In the genomic region with DNA sequence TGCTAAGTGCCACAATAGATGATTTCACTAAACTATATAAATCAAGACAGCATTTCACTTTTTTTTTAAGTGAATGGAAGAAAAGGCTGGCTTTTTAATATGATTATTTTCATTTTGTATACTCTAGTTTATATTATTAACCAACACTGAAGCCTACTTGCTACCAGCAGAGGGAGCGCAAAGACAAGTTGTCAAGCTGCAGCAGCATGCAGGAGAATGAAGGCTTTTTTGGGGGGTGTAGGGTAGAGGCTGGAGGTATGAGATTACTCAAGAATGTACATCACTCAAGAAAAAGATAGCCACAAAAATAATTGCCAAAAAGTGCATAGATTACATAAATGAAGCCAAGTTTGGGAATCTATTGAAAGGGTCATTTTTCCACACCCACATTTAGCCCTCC, we compare ENCODE assay signal across 10 cellular contexts.
DNase-seq lines count a peak whose midpoint lies in the region; ATAC-seq, FAIRE-seq and TF ChIP-seq lines count a peak whose summit lies in the region.
"Had no signal": no experiment of that assay in that cellular context is flagged by ENCODE, and none has a peak within 500 bp of the region (broad histone marks: within the 10 kb centered on the region; RNA-seq: fewer than 3 reads in every experiment).

No MANE protein-coding gene starts in this region.

- H3K36me3 ChIP-seq in H1 (ENCODE audit: control insufficient read depth in 2 of 4, insufficient read depth in 4 of 4, low read length in 3 of 4): no peaks in the 10 kb centered on the region
- H3K36me3 ChIP-seq: BLaER1 treated with 17β-estradiol and CSF1 and Interleukin-3, amounts not matched to agents 10 nM and 100 nM had no signal

- peak; percentile 17 to 68 (median 43) for TF ChIP-seq CTCF in H1 (IDR thresholded peaks at IDR 0.05; ENCODE audit: control extremely low read depth in 1 of 3, insufficient read depth in 1 of 3, low read depth in 1 of 3, low read length in 3 of 3)

- no peak overlapping the region for H2BK120ac ChIP-seq in H1 (replicated peaks; ENCODE audit: low read depth, low read length)

- H3K9ac ChIP-seq in H1 (replicated peaks in 1 of 4; ENCODE audit: extremely low read depth in 1 of 4, low read depth in 3 of 4, low read length in 3 of 4): no peak overlapping the region
- H3K9ac ChIP-seq: BLaER1 treated with 17β-estradiol and CSF1 and Interleukin-3, amounts not matched to agents 10 nM and 100 nM had no signal

- no peak overlapping the region for H2BK15ac ChIP-seq in H1 (ENCODE audit: low read length)

- H3K4me3 ChIP-seq in H1 (ENCODE audit: extremely low read depth in 1 of 4, insufficient read depth in 2 of 4, low read depth in 3 of 4, low read length in 4 of 4): no peak overlapping the region
- H3K4me3 ChIP-seq: BLaER1 treated with 17β-estradiol and CSF1 and Interleukin-3, amounts not matched to agents 10 nM and 100 nM had no signal

- H3K56ac ChIP-seq in H1 (replicated peaks; ENCODE audit: insufficient read length, low read depth, low read length): no peak overlapping the region

- H3K79me1 ChIP-seq in H1 (ENCODE audit: low read depth, low read length): no peaks in the 10 kb centered on the region

- H3K4me1 ChIP-seq in H1 (replicated peaks in 1 of 4; ENCODE audit: control insufficient read depth in 3 of 4, insufficient read depth in 4 of 4, low read length in 3 of 4): no peaks in the 10 kb centered on the region
- H3K4me1 ChIP-seq: BLaER1 treated with 17β-estradiol and CSF1 and Interleukin-3, amounts not matched to agents 10 nM and 100 nM had no signal

- TF ChIP-seq EP300 in H1 (IDR thresholded peaks at IDR 0.05; ENCODE audit: borderline replicate concordance in 1 of 2, low read depth in 2 of 2, low read length in 2 of 2): no peak

- CTCF ChIA-PET in H1 (lab: Charles Lee; ENCODE audit: partially characterized antibody): interaction anchor here (0.9 to 2.4 kb wide), 10 partner anchors 12 to 556 kb away, joined by 3 to 9 read pairs (median 5); no protein-coding TSS in a partner anchor

- H3K18ac ChIP-seq in H1 (ENCODE audit: extremely low read depth, low read length): no peak overlapping the region

- H3K27me3 ChIP-seq in H1 (replicated peaks in 1 of 4; ENCODE audit: control insufficient read depth in 3 of 4, extremely low read depth in 1 of 4, insufficient read depth in 3 of 4, low read length in 3 of 4): no peaks in the 10 kb centered on the region

- no peak overlapping the region for H2BK5ac ChIP-seq in H1 (ENCODE audit: low read depth, low read length)

- no peak for ATAC-seq in GM18909 (IDR thresholded peaks at IDR 0.05; ENCODE audit: poor library complexity, unreplicated experiment)
- ATAC-seq in HG02642 (IDR thresholded peaks at IDR 0.05; ENCODE audit: poor library complexity, unreplicated experiment): no peak

- no peaks in the 10 kb centered on the region for H3K79me2 ChIP-seq in H1 (ENCODE audit: control insufficient read depth in 1 of 2, insufficient read depth in 2 of 2, low read length in 2 of 2)

- no peak overlapping the region for H3K23ac ChIP-seq in H1 (ENCODE audit: insufficient read length)

- no peak overlapping the region for H2AFZ ChIP-seq in H1 (ENCODE audit: low read length)

- no peaks in the 10 kb centered on the region for H3K23me2 ChIP-seq in H1 (ENCODE audit: low read depth, low read length)

- no peaks in the 10 kb centered on the region for H3K9me3 ChIP-seq in H1 (ENCODE audit: insufficient read depth in 2 of 2, low read depth in 1 of 2, low read length in 1 of 2)
- H3K9me3 ChIP-seq: BLaER1 treated with 17β-estradiol and CSF1 and Interleukin-3, amounts not matched to agents 10 nM and 100 nM had no signal

- FAIRE-seq in H1 (lab: Jason Lieb, UNC): no peak

- no peak overlapping the region for H2BK12ac ChIP-seq in H1 (ENCODE audit: low read depth, low read length)

- H2AK5ac ChIP-seq in H1 (ENCODE audit: low read depth, low read length): no peak overlapping the region

- H3K27ac ChIP-seq in H1 (ENCODE audit: low read depth, low read length): no peak overlapping the region
- H3K27ac ChIP-seq: BLaER1 treated with 17β-estradiol and CSF1 and Interleukin-3, amounts not matched to agents 10 nM and 100 nM; HL-60 had no signal

- peak; percentile 29 for DNase-seq in NCI-H748 (lab: John Stamatoyannopoulos, UW; ENCODE audit: unreplicated experiment)
- no peak for DNase-seq in NCI-H748 treated with DMSO at 0.1 percent for 48 hours (lab: John Stamatoyannopoulos, UW)
- peak; percentile 46 for DNase-seq in MV-4-11 (lab: John Stamatoyannopoulos, UW)
- peak in 1 of 2 experiments; percentile 45 for DNase-seq in H1 (ENCODE audit: low read depth in 1 of 2, low spot score in 2 of 2)
- peak; percentile 1 for DNase-seq in renal cortical epithelial cell (ENCODE audit: low read depth)
- no peak for DNase-seq in NCI-H1048 (lab: John Stamatoyannopoulos, UW)

- no peak for TF ChIP-seq POLR2A in H1 (IDR thresholded peaks at IDR 0.05; ENCODE audit: control extremely low read depth in 1 of 2, low read depth in 2 of 2, low read length in 2 of 2)

- H4K5ac ChIP-seq in H1 (ENCODE audit: insufficient read length, low read depth, low read length): no peak overlapping the region

- no peak overlapping the region for H3K4ac ChIP-seq in H1 (replicated peaks; ENCODE audit: insufficient read length, low read depth, low read length)

- H3K14ac ChIP-seq in H1 (ENCODE audit: insufficient read length): no peak overlapping the region

- no peak overlapping the region for H4K91ac ChIP-seq in H1 (replicated peaks; ENCODE audit: insufficient read length, low read length)

- H4K20me1 ChIP-seq in H1 (replicated peaks in 1 of 2; ENCODE audit: control insufficient read depth in 1 of 2, insufficient read depth in 2 of 2, low read length in 2 of 2): no peaks in the 10 kb centered on the region
- H4K20me1 ChIP-seq: BLaER1 treated with 17β-estradiol and CSF1 and Interleukin-3, amounts not matched to agents 10 nM and 100 nM had no signal

- peak; percentile 90 to 91 for TF ChIP-seq RAD21 in H1 (IDR thresholded peaks at IDR 0.05 in 1 of 2, conservative IDR thresholded peaks at IDR 0.05 in 1 of 2; ENCODE audit: low read depth in 2 of 2, low read length in 2 of 2)

- POLR2A ChIA-PET in H1 (lab: Charles Lee; ENCODE audit: partially characterized antibody): interaction anchor here (1.2 to 1.5 kb wide), 2 partner anchors 519 to 520 kb away, joined by 3 read pairs; no protein-coding TSS in a partner anchor

- H4K8ac ChIP-seq in H1 (ENCODE audit: extremely low read depth, insufficient read depth, low read length): no peak overlapping the region

- WGBS in H1 (ENCODE audit: extremely low coverage in 1 of 2, insufficient coverage in 1 of 2, insufficient read length in 1 of 2, insufficient replicate concordance in 2 of 2, low coverage in 1 of 2, low lambda C conversion rate in 2 of 2, missing lambda C conversion rate in 1 of 2), 2 experiments: 0% methylated on average over 1 of the region's 1 CpG; no CpG with 5 or more reads in 1 of the 2 experiments

- no peak overlapping the region for H3K4me2 ChIP-seq in H1 (ENCODE audit: insufficient read depth in 1 of 2, low read depth in 2 of 2, low read length in 2 of 2)
- H3K4me2 ChIP-seq: BLaER1 treated with 17β-estradiol and CSF1 and Interleukin-3, amounts not matched to agents 10 nM and 100 nM had no signal

- no peak overlapping the region for H2BK20ac ChIP-seq in H1 (ENCODE audit: low read length)

TF ChIP-seq in H1, 55 proteins besides CTCF, POLR2A, EP300 and RAD21:
- TF ChIP-seq CEBPB (IDR thresholded peaks at IDR 0.05; ENCODE audit: low read depth, low read length): peak; percentile 64
- no peak for TF ChIP-seq SAP30 (IDR thresholded peaks at IDR 0.05; ENCODE audit: insufficient read depth, insufficient replicate concordance, low read length)

Comparison
In these comparisons a context has a peak if more than half of its experiments do, and no peak if none do; other contexts are left out.
1. DNase-seq: peak in NCI-H748 (single experiment), MV-4-11 (single experiment) and renal cortical epithelial cell (single experiment); none in NCI-H748 treated with DMSO at 0.1 percent for 48 hours (single experiment) and NCI-H1048 (single experiment).